Comparison of ENCODE assay signal across 8 cellular contexts in the genomic region with DNA sequence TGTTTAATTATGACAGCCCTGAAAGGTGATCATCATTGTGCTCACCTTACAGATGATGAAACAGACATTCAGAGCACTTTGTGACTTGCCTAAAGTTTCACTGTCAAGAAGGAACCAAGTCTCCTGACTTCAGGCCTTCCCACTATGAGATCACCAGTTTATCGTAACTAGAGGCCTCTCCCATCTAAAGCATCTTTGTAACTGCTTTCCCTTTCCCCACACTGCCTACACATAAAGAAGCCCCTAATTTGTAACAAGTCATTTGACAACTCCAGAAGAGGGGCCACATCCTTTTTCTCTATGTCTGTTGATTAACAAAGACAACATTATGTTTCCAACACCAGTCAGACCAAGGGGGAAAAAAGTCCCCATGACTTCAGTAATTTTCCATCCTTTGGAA.
DNase-seq lines count a peak whose midpoint lies in the region; TF ChIP-seq lines count a peak whose summit lies in the region.

No MANE protein-coding gene starts in this region.

- H3K4me3 ChIP-seq in epithelial cell of esophagus (ENCODE audit: low read length), result no peak overlapping the region

- TF ChIP-seq CTCF in epithelial cell of esophagus (IDR thresholded peaks at IDR 0.05; ENCODE audit: insufficient read depth, low read depth, low read length, missing control alignments), result no peak

- DNase-seq in stimulated activated CD4-positive, alpha-beta T cell treated with anti-CD3 and anti-CD28 coated beads, Interleukin-2, amount 100 ng/mL, for 4 hours (ENCODE audit: low read depth), result peak; percentile 8
- no peak for DNase-seq in stimulated activated CD4-positive, alpha-beta T cell treated with anti-CD3 and anti-CD28 coated beads, Interleukin-4, amount 100 ng/mL, for 1 hour
- DNase-seq in MV-4-11 (lab: John Stamatoyannopoulos, UW), result peak; percentile 47
- peak; percentile 60 for DNase-seq in epithelial cell of esophagus (ENCODE audit: low read depth)
- no peak for DNase-seq in NCI-H2029 (lab: John Stamatoyannopoulos, UW)
- DNase-seq in SHP77 treated with DMSO at 0.1 percent for 48 hours (lab: John Stamatoyannopoulos, UW), result no peak
- DNase-seq in anterior cingulate cortex (lab: John Stamatoyannopoulos, UW), result no peak
- no peak for DNase-seq in activated effector memory CD4-positive, alpha-beta T cell treated with anti-CD3 and anti-CD28 coated beads, Interleukin-2, amount 50 U/mL, for 16 hours

Comparison
In these comparisons a context has a peak if more than half of its experiments do, and no peak if none do; other contexts are left out.
1. DNase-seq: peak in stimulated activated CD4-positive, alpha-beta T cell treated with anti-CD3 and anti-CD28 coated beads, Interleukin-2, amount 100 ng/mL, for 4 hours (single experiment), MV-4-11 (single experiment) and epithelial cell of esophagus (single experiment); none in stimulated activated CD4-positive, alpha-beta T cell treated with anti-CD3 and anti-CD28 coated beads, Interleukin-4, amount 100 ng/mL, for 1 hour (single experiment), NCI-H2029 (single experiment), SHP77 treated with DMSO at 0.1 percent for 48 hours (single experiment), anterior cingulate cortex (0 of 58) and activated effector memory CD4-positive, alpha-beta T cell treated with anti-CD3 and anti-CD28 coated beads, Interleukin-2, amount 50 U/mL, for 16 hours (single experiment).